8 cellular contexts compared by ENCODE assay signal in genomic region chr7:75485355-75485978, GRCh38. TPM values are rescaled to one million over a fixed set of nuclear protein-coding genes. Genes with fewer than 3 reads are reported as not detected.
A peak's percentile ranks its signal among the peaks of the same experiment; 100 is the strongest.
DNase-seq lines count a peak whose midpoint lies in the region; ATAC-seq and TF ChIP-seq lines count a peak whose summit lies in the region.
"Not testable (repeated sequence)": the region's sequence is repeated elsewhere in the genome, so short reads cannot be mapped to it uniquely, and the experiment has no call there.

No MANE protein-coding gene starts in this region.

- peak; percentile 9 for ATAC-seq in GM21360 (IDR thresholded peaks at IDR 0.05; ENCODE audit: unreplicated experiment)
- ATAC-seq in activated CD4-positive, alpha-beta T cell treated with anti-CD3 and anti-CD28 coated beads for 36 hours: peak; percentile 4
- not testable (repeated sequence) for ATAC-seq in body of pancreas

- whole genome bisulfite sequencing in body of pancreas, 2 donors: 0 to 1% methylated on average over 7 to 31 of the region's 32 CpGs
- no CpG with 5 or more reads among the region's 32 CpGs for whole genome bisulfite sequencing in mesendoderm (ENCODE audit: extremely low coverage, insufficient coverage, low lambda C conversion rate)

- not testable (repeated sequence) for H3K79me2 ChIP-seq in mesendoderm (ENCODE audit: control insufficient read depth, insufficient read depth, low read length)

- not testable (repeated sequence) for H3K9me3 ChIP-seq in MG63; body of pancreas; skeletal muscle satellite cell (replicated peaks; ENCODE audit: low read length)

- not testable (repeated sequence) for H4K8ac ChIP-seq in mesendoderm (ENCODE audit: low read depth, low read length)

- not testable (repeated sequence) for H3K36me3 ChIP-seq in MG63; body of pancreas (replicated peaks in 1 of 2; ENCODE audit: insufficient read depth in 1 of 2, low read depth in 2 of 2); mesendoderm (ENCODE audit: control insufficient read depth, insufficient read depth, low read length); skeletal muscle satellite cell (ENCODE audit: insufficient read depth, low read length)

- H3K79me1 ChIP-seq in mesendoderm (ENCODE audit: low read length): not testable (repeated sequence)

- not testable (repeated sequence) for H2BK5ac ChIP-seq in mesendoderm (ENCODE audit: low read length)

- H3K4me3 ChIP-seq in MG63 (peak overlapping the region; percentile 77), body of pancreas (peak overlapping the region; percentile 77 to 83), foreskin fibroblast (ENCODE audit: low read depth in 1 of 2, low read length in 2 of 2) (peak overlapping the region; percentile 70 to 78), mesendoderm (ENCODE audit: low read length) (peak overlapping the region; percentile 56), skeletal muscle satellite cell (ENCODE audit: low read length) (peak overlapping the region; percentile 68)

- not testable (repeated sequence) for H2BK120ac ChIP-seq in mesendoderm (ENCODE audit: low read depth, low read length)

- H3K23ac ChIP-seq in mesendoderm (ENCODE audit: low read length): not testable (repeated sequence)

- POLR2A ChIA-PET in activated CD4-positive, alpha-beta T cell treated with anti-CD3 and anti-CD28 coated beads for 36 hours (lab: Charles Lee): not testable (repeated sequence)

- not testable (repeated sequence) for H3K9me3 Mint-ChIP-seq in activated CD4-positive, alpha-beta T cell treated with anti-CD3 and anti-CD28 coated beads for 36 hours (ENCODE audit: low read depth)

- peak overlapping the region; percentile 40 for H3K56ac ChIP-seq in mesendoderm (ENCODE audit: low read length)

- H3K4me3 Mint-ChIP-seq in activated CD4-positive, alpha-beta T cell treated with anti-CD3 and anti-CD28 coated beads for 36 hours: peak overlapping the region; percentile 93

- H3K27me3 ChIP-seq in MG63; body of pancreas; mesendoderm (ENCODE audit: insufficient read depth, low read length, poor library complexity); skeletal muscle satellite cell (ENCODE audit: control insufficient read depth, insufficient read depth, low read length): not testable (repeated sequence)

- not testable (repeated sequence) for DNase-seq in MG63
- peak; percentile 13 for DNase-seq in activated CD4-positive, alpha-beta T cell treated with anti-CD3 and anti-CD28 coated beads for 36 hours
- DNase-seq in body of pancreas: peak in 2 of 4 donors; percentile 6 to 13
- peak in 1 of 2 donors; percentile 7 for DNase-seq in foreskin fibroblast
- peak; percentile 13 for DNase-seq in mesendoderm

- not testable (repeated sequence) for TF ChIP-seq CTCF in 22Rv1 (IDR thresholded peaks at IDR 0.05); body of pancreas (IDR thresholded peaks at IDR 0.05); foreskin fibroblast (IDR thresholded peaks at IDR 0.05; ENCODE audit: low read depth, low read length)

- H3K4me1 Mint-ChIP-seq in activated CD4-positive, alpha-beta T cell treated with anti-CD3 and anti-CD28 coated beads for 36 hours: not testable (repeated sequence)

- H3K4me1 ChIP-seq in body of pancreas; mesendoderm (ENCODE audit: control insufficient read depth, low read depth, low read length); skeletal muscle satellite cell (ENCODE audit: control insufficient read depth, insufficient read depth, low read length): not testable (repeated sequence)

- not testable (repeated sequence) for H4K5ac ChIP-seq in mesendoderm (ENCODE audit: low read length)

- H3K4ac ChIP-seq in mesendoderm (ENCODE audit: low read depth, low read length): not testable (repeated sequence)

- peak overlapping the region; percentile 41 for H3K9ac ChIP-seq in mesendoderm (ENCODE audit: low read length)
- H3K9ac ChIP-seq in skeletal muscle satellite cell (ENCODE audit: low read depth, low read length): peak overlapping the region; percentile 76

- H3K27me3 Mint-ChIP-seq in activated CD4-positive, alpha-beta T cell treated with anti-CD3 and anti-CD28 coated beads for 36 hours: not testable (repeated sequence)

- H3K27ac ChIP-seq in 22Rv1 (peak overlapping the region; percentile 77), body of pancreas (peak overlapping the region in 3 of 4 donors; percentile 76 to 86 (median 81))
- not testable (repeated sequence) for H3K27ac ChIP-seq in mesendoderm (ENCODE audit: low read depth, low read length)

- TF ChIP-seq POLR2A in body of pancreas (IDR thresholded peaks at IDR 0.05): not testable (repeated sequence)

- H3K27ac Mint-ChIP-seq in activated CD4-positive, alpha-beta T cell treated with anti-CD3 and anti-CD28 coated beads for 36 hours: peak overlapping the region; percentile 86

- intact Hi-C loops in activated CD4-positive, alpha-beta T cell treated with anti-CD3 and anti-CD28 coated beads for 36 hours (cut with DNase I, micrococcal nuclease): loop anchor here in 1 of 2 experiments (10.0 kb wide), 1 partner anchor 159 kb away; no protein-coding TSS in a partner anchor
- intact Hi-C loops in body of pancreas (cut with DNase I): not testable (repeated sequence)

- H3K4me2 ChIP-seq in mesendoderm (ENCODE audit: low read length) (peak overlapping the region; percentile 27), skeletal muscle satellite cell (ENCODE audit: low read length) (peak overlapping the region; percentile 80)

- peaks cover 14% of the 10 kb centered on the region for H3K36me3 Mint-ChIP-seq in activated CD4-positive, alpha-beta T cell treated with anti-CD3 and anti-CD28 coated beads for 36 hours (ENCODE audit: low read depth)

- H3K18ac ChIP-seq in mesendoderm (ENCODE audit: low read length): not testable (repeated sequence)

- CTCF ChIA-PET in activated CD4-positive, alpha-beta T cell treated with anti-CD3 and anti-CD28 coated beads for 36 hours (lab: Charles Lee): not testable (repeated sequence)

- not testable (repeated sequence) for H2AK5ac ChIP-seq in mesendoderm (ENCODE audit: low read length)

- H2BK15ac ChIP-seq in mesendoderm (replicated peaks; ENCODE audit: low read depth): not testable (repeated sequence)

RNA-seq across cellular contexts. Expression of gene POM121C, which starts 0.6 kb away (rescaled TPM):
- total RNA-seq in MG63 (2014; rRNA removed; shearing (Covaris generic); ENCODE audit: low replicate concordance): 0.54 and 4.5 TPM in 2 replicates
- total RNA-seq in activated CD4-positive, alpha-beta T cell treated with anti-CD3 and anti-CD28 coated beads for 36 hours: 100 to 1,000 TPM in 1 of 2 experiments, 10 to 100 TPM in 1; 85.7 to 106 TPM
- total RNA-seq in body of pancreas: 10 to 100 TPM; 16.6 to 23.4 TPM
- polyA plus RNA-seq in mesendoderm (2013, experiment 1 of 2): 61.9 TPM
- 60.2 TPM for polyA plus RNA-seq in mesendoderm (2013, experiment 2 of 2)
- total RNA-seq in skeletal muscle satellite cell (2012; rRNA removed): 10.7 and 11.9 TPM in 2 replicates

RNA-seq across cellular contexts. Expression of gene SPDYE5, which starts 6.7 kb away (rescaled TPM):
- not detected in 2 replicates for total RNA-seq in MG63 (2014; rRNA removed; shearing (Covaris generic); ENCODE audit: low replicate concordance)
- not detected for total RNA-seq in activated CD4-positive, alpha-beta T cell treated with anti-CD3 and anti-CD28 coated beads for 36 hours
- not detected for total RNA-seq in body of pancreas
- not detected for polyA plus RNA-seq in mesendoderm (2013, experiment 1 of 2)
- polyA plus RNA-seq in mesendoderm (2013, experiment 2 of 2): not detected
- total RNA-seq in skeletal muscle satellite cell (2012; rRNA removed): not detected in 2 replicates
